Comparison of ENCODE assay signal across 12 cellular contexts in the genomic region with DNA sequence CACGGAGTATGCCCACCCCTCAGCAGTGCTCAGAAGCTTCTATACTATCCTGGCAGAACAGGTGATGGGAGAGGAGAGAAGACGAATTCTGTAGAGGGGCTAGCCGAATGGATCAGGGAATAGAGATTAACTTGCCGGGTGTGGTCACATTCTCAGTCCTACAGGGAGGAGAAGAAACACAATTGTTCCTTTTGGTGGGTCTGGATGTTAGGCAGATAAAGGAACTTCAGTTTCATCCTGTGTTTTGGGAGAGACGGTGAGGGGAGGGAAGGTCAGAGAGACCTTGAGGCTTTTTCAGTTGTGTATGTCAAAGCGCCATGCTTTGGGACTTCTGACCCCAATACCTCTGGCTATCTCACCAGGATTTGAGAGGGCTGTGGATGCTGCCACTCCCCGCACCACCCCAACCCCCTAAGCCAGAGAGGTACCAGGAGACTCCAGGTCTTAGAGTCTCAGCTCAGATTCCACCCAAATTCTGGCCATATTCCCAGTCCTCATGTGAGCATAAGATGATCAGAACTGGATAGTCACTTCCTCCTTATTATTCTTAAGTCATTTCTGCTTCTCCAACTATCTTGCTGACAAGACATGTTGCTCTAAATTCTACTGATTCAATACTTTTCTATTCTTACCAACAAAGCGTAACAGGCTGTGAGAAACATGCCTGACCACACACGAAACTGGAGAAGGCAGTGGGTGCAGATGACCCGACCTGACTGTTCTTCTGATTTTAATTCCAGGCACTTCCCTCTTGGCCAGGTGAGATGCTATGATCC. TPM values are rescaled to one million over a fixed set of nuclear protein-coding genes. Genes with fewer than 3 reads are reported as not detected.
DNase-seq lines count a peak whose midpoint lies in the region; TF ChIP-seq lines count a peak whose summit lies in the region.
"Had no signal": no experiment of that assay in that cellular context is flagged by ENCODE, and none has a peak within 500 bp of the region (broad histone marks: within the 10 kb centered on the region; RNA-seq: fewer than 3 reads in every experiment).

No MANE protein-coding gene starts in this region.

- H3K4me2 ChIP-seq in KMS-11 (peak overlapping the region; percentile 66; the same call in 1 of the 2 replicates), hepatocyte (no peak overlapping the region)

- no peaks in the 10 kb centered on the region for H3K36me3 ChIP-seq in KMS-11 (ENCODE audit: insufficient read depth)
- no peaks in the 10 kb centered on the region for H3K36me3 ChIP-seq in hepatocyte (replicated peaks; ENCODE audit: insufficient read depth, low read depth)
- no peaks in the 10 kb centered on the region for H3K36me3 ChIP-seq in spleen
- H3K36me3 ChIP-seq in CD4-positive, alpha-beta memory T cell (ENCODE audit: insufficient read depth, low read length): no peaks in the 10 kb centered on the region
- H3K36me3 ChIP-seq: gastrocnemius medialis, WERI-Rb-1 had no signal

- H3K27me3 ChIP-seq in KMS-11 (ENCODE audit: insufficient read depth, low read depth) (no peaks in the 10 kb centered on the region), hepatocyte (no peaks in the 10 kb centered on the region), spleen (replicated peaks in 1 of 7) (peaks cover 0 to 88% (median 13%) of the 10 kb centered on the region in 7 donors)
- peaks cover 8% of the 10 kb centered on the region for H3K27me3 ChIP-seq in CD4-positive, alpha-beta memory T cell (ENCODE audit: insufficient read depth, low read length)
- H3K27me3 ChIP-seq: gastrocnemius medialis had no signal

- no peak overlapping the region for H3K27ac Mint-ChIP-seq in CD4-positive, alpha-beta memory T cell
- H3K27ac Mint-ChIP-seq: activated T-cell treated with anti-CD3 and anti-CD28 coated beads, Interleukin-2, amount 50 U/mL, for 72 hours had no signal

- POLR2A ChIA-PET in CD4-positive, alpha-beta memory T cell (lab: Charles Lee; ENCODE audit: partially characterized antibody): no interaction called here

- no peak overlapping the region for H3K4me3 Mint-ChIP-seq in CD4-positive, alpha-beta memory T cell

- no peaks in the 10 kb centered on the region for H3K9me2 ChIP-seq in hepatocyte (replicated peaks; ENCODE audit: insufficient read depth)

- H3K9me3 Mint-ChIP-seq in CD4-positive, alpha-beta memory T cell: no peaks in the 10 kb centered on the region
- H3K9me3 Mint-ChIP-seq: activated T-cell treated with anti-CD3 and anti-CD28 coated beads, Interleukin-2, amount 50 U/mL, for 72 hours had no signal

- TF ChIP-seq CTCF in KMS-11 (conservative IDR thresholded peaks at IDR 0.05; ENCODE audit: low read depth, low read length): no peak
- TF ChIP-seq CTCF in hepatocyte (IDR thresholded peaks at IDR 0.05; ENCODE audit: poor library complexity): no peak
- TF ChIP-seq CTCF in spleen (IDR thresholded peaks at IDR 0.05 in 8 of 11, conservative IDR thresholded peaks at IDR 0.05 in 3 of 11): no peak

- H3K36me3 Mint-ChIP-seq in CD4-positive, alpha-beta memory T cell: no peaks in the 10 kb centered on the region
- H3K36me3 Mint-ChIP-seq: brain had no signal

- no peak for TF ChIP-seq POLR2A in spleen (IDR thresholded peaks at IDR 0.05)

- H2AFZ ChIP-seq in KMS-11 (ENCODE audit: low read depth) (peak overlapping the region; percentile 23; the same call in 1 of the 2 replicates), hepatocyte (no peak overlapping the region)

- peaks cover 2 to 8% (median 5%) of the 10 kb centered on the region in 4 donors for H3K4me1 Mint-ChIP-seq in CD4-positive, alpha-beta memory T cell

- peaks cover 49 to 60% of the 10 kb centered on the region in 2 donors for H3K27me3 Mint-ChIP-seq in CD4-positive, alpha-beta memory T cell

- H3K79me2 ChIP-seq in KMS-11 (ENCODE audit: insufficient read depth, low read depth) (no peaks in the 10 kb centered on the region), hepatocyte (peaks cover 24% of the 10 kb centered on the region)

- H3K27ac ChIP-seq in KMS-11 (peak overlapping the region; percentile 44; the same call in 1 of the 2 replicates), hepatocyte (peak overlapping the region; percentile 99), spleen (peak overlapping the region in 5 of 8 donors; percentile 33 to 81 (median 60))
- no peak overlapping the region for H3K27ac ChIP-seq in CD4-positive, alpha-beta memory T cell (ENCODE audit: low read depth, low read length)
- H3K27ac ChIP-seq: gastrocnemius medialis, WERI-Rb-1 had no signal

- 72% methylated on average over 10 of the region's 10 CpGs for WGBS in hepatocyte (ENCODE audit: low lambda C conversion rate, missing lambda C conversion rate)
- 73 to 82% (median 76%) methylated on average over 10 of the region's 10 CpGs for WGBS in spleen, 5 donors

- intact Hi-C loops in spleen (cut with DNase I; ENCODE audit: low total_unique reads): no loop called here
- intact Hi-C loops in CD4-positive, alpha-beta memory T cell (cut with micrococcal nuclease): no loop called here

- H3K9ac ChIP-seq in KMS-11: no peak overlapping the region; the same call in 1 of the 2 replicates

- no peaks in the 10 kb centered on the region for H3K9me3 ChIP-seq in hepatocyte (ENCODE audit: low read depth)
- no peaks in the 10 kb centered on the region for H3K9me3 ChIP-seq in spleen
- H3K9me3 ChIP-seq in CD4-positive, alpha-beta memory T cell (ENCODE audit: control insufficient read depth in 1 of 2, low read length in 2 of 2): no peaks in the 10 kb centered on the region
- H3K9me3 ChIP-seq: gastrocnemius medialis had no signal

- H4K20me1 ChIP-seq in KMS-11 (ENCODE audit: insufficient read depth): no peaks in the 10 kb centered on the region
- H4K20me1 ChIP-seq in hepatocyte (ENCODE audit: insufficient read depth, poor library complexity, severe bottlenecking): no peaks in the 10 kb centered on the region

- H3K4me3 ChIP-seq in KMS-11 (IDR thresholded peaks at IDR 0.05; ENCODE audit: insufficient read depth, low read depth, low read length) (no peak overlapping the region), hepatocyte (no peak overlapping the region), spleen (no peak overlapping the region)
- no peak overlapping the region for H3K4me3 ChIP-seq in CD4-positive, alpha-beta memory T cell (ENCODE audit: low read length in 2 of 2)
- H3K4me3 ChIP-seq: gastrocnemius medialis, lung had no signal

- H3K4me1 ChIP-seq in KMS-11 (ENCODE audit: low read depth, poor library complexity, severe bottlenecking): peaks cover 29% of the 10 kb centered on the region
- peaks cover 73% of the 10 kb centered on the region for H3K4me1 ChIP-seq in hepatocyte (ENCODE audit: insufficient read depth)
- peaks cover 3 to 73% (median 40%) of the 10 kb centered on the region in 6 donors for H3K4me1 ChIP-seq in spleen
- no peaks in the 10 kb centered on the region for H3K4me1 ChIP-seq in CD4-positive, alpha-beta memory T cell (ENCODE audit: insufficient read depth, low read length)

- peak; percentile 54 for DNase-seq in amniotic epithelial cell (ENCODE audit: low read depth)
- no peak for DNase-seq in hepatocyte (ENCODE audit: low spot score)
- no peak for DNase-seq in spleen
- no peak for DNase-seq in NCI-H1048 (lab: John Stamatoyannopoulos, UW)
- no peak for DNase-seq in COR-L47 (lab: John Stamatoyannopoulos, UW)
- DNase-seq in CD4-positive, alpha-beta memory T cell: no peak
- DNase-seq: activated T-cell treated with anti-CD3 and anti-CD28 coated beads, Interleukin-2, amount 50 U/mL, for 72 hours; WERI-Rb-1 had no signal

- CTCF ChIA-PET in CD4-positive, alpha-beta memory T cell (lab: Charles Lee; ENCODE audit: partially characterized antibody): no interaction called here

RNA-seq across cellular contexts. Expression of a gene that starts 2.2 kb away (rescaled TPM):
- 52.6 TPM in 2 replicates for total RNA-seq in hepatocyte
- polyA plus RNA-seq in hepatocyte: 89.9 and 123 TPM in 2 replicates
- total RNA-seq in spleen: 10 to 100 TPM; 24.1 to 53.2 (median 35.9) TPM
- polyA plus RNA-seq in spleen: 10 to 100 TPM in 2 of 3 donors, 1 to 10 TPM in 1; 5.9 to 16.5 (median 12.4) TPM
- total RNA-seq in CD4-positive, alpha-beta memory T cell: under 1 TPM in 1 of 2 experiments, not detected in 1; 0.44 TPM
- not detected for polyA plus RNA-seq in CD4-positive, alpha-beta memory T cell
- total RNA-seq: activated T-cell treated with anti-CD3 and anti-CD28 coated beads, Interleukin-2, amount 50 U/mL, for 72 hours had no signal

Comparison
In these comparisons a context has a peak if more than half of its experiments do, and no peak if none do; other contexts are left out.
1. RNA of a gene that starts 2.2 kb away (total RNA-seq): 52.6 TPM in hepatocyte and 24.1 to 53.2 TPM in spleen; 0.44 TPM in CD4-positive, alpha-beta memory T cell; every median in the first group is over 10 times any median in the second.